8 cellular contexts compared by ENCODE assay signal in genomic region chr10:17228081-17229015, GRCh38. TPM values are rescaled to one million over a fixed set of nuclear protein-coding genes. Genes with fewer than 3 reads are reported as not detected.
DNase-seq lines count a peak whose midpoint lies in the region; ATAC-seq, FAIRE-seq and TF ChIP-seq lines count a peak whose summit lies in the region.

Gene VIM (plus strand): TSS chr10:17228241. CDS start chr10:17229423, 1,182 bp downstream.

- H3K27me3 ChIP-seq in A673 (replicated peaks; ENCODE audit: insufficient read depth, low read depth, low read length, poor library complexity) (no peaks in the 10 kb centered on the region), SJSA1 (replicated peaks) (no peaks in the 10 kb centered on the region), suprapubic skin (peaks cover 5% of the 10 kb centered on the region)

- 1% methylated on average over 63 of the region's 78 CpGs for WGBS in suprapubic skin

- DNase-seq in A673 (ENCODE audit: low spot score) (peak; percentile 97), SJSA1 (ENCODE audit: low read depth in 1 of 2, low spot score in 2 of 2) (peak; percentile 100), frontal cortex (ENCODE audit: low spot score in 2 of 2) (peak in 1 of 2 donors; percentile 63), occipital lobe (lab: John Stamatoyannopoulos, UW) (peak; percentile 51), suprapubic skin (ENCODE audit: low spot score in 2 of 2) (peak; percentile 97)
- peak; percentile 86 for DNase-seq in activated naive CD4-positive, alpha-beta T cell treated with Interleukin-2 at 50 U/mL for 16 hours

- TF ChIP-seq EP300 in suprapubic skin (IDR thresholded peaks at IDR 0.05) = no peak

- peaks cover 29% of the 10 kb centered on the region for H3K36me3 ChIP-seq in A673 (ENCODE audit: insufficient read depth, low read length, poor library complexity, severe bottlenecking)
- peaks cover 42% of the 10 kb centered on the region for H3K36me3 ChIP-seq in SJSA1
- peaks cover 6% of the 10 kb centered on the region for H3K36me3 ChIP-seq in suprapubic skin

- no TSS peak for BruUV-seq in A673 (replicated peaks; lab: Mats Ljungman, UMichigan)

- H3K4me1 ChIP-seq in A673 (ENCODE audit: insufficient read depth, low read length, poor library complexity, severe bottlenecking) = peaks cover 38% of the 10 kb centered on the region
- peaks cover 37% of the 10 kb centered on the region for H3K4me1 ChIP-seq in SJSA1 (replicated peaks)
- peaks cover 46% of the 10 kb centered on the region for H3K4me1 ChIP-seq in suprapubic skin

- no peaks in the 10 kb centered on the region for H3K9me3 ChIP-seq in A673 (ENCODE audit: low read depth, low read length, poor library complexity, severe bottlenecking)
- H3K9me3 ChIP-seq in SJSA1 (replicated peaks) = 0 out of 2 replicates have a peak, but pooled peaks cover 3% of the 10 kb centered on the region
- H3K9me3 ChIP-seq in suprapubic skin = no peaks in the 10 kb centered on the region

- TF ChIP-seq CTCF in A673 (conservative IDR thresholded peaks at IDR 0.05; ENCODE audit: low read depth, low read length) (no peak; the same call in 1 of the 2 replicates), suprapubic skin (IDR thresholded peaks at IDR 0.05) (no peak)

- intact Hi-C loops in A673 (cut with micrococcal nuclease; ENCODE audit: unreplicated experiment) = loop anchor here (2.0 to 5.0 kb wide), 3 partner anchors 28 to 276 kb away; partner anchors contain the start of gene TRDMT1

- no peak for FAIRE-seq in frontal cortex (lab: Jason Lieb, UNC)

- H3K27ac ChIP-seq in A673 (ENCODE audit: low read depth, low read length, poor library complexity, severe bottlenecking) (peak within 1 kb of the TSS; percentile 96), SJSA1 (peak within 1 kb of the TSS; percentile 99), suprapubic skin (peak within 1 kb of the TSS; percentile 99)

- POLR2A ChIA-PET in A673 (lab: Charles Lee; ENCODE audit: low non-redundant PET) = interaction anchor here (0.7 kb wide), 1 partner anchor 15 kb away, joined by 5 read pairs; no protein-coding TSS in a partner anchor

- peak in 1 of 2 donors; percentile 64 for TF ChIP-seq POLR2A in suprapubic skin (IDR thresholded peaks at IDR 0.05)

- CTCF ChIA-PET in A673 (lab: Charles Lee) = interaction anchor here (1.0 kb wide), 1 partner anchor 199 kb away, joined by 3 read pairs; no protein-coding TSS in a partner anchor

- H3K4me3 ChIP-seq in A673 (ENCODE audit: low read depth, low read length, poor library complexity, severe bottlenecking) (peak within 1 kb of the TSS; percentile 96), SJSA1 (peak within 1 kb of the TSS; percentile 89), suprapubic skin (peak within 1 kb of the TSS; percentile 68)

- ATAC-seq in GM18868 (IDR thresholded peaks at IDR 0.05; ENCODE audit: unreplicated experiment) (peak; percentile 43), HG03139 (IDR thresholded peaks at IDR 0.05; ENCODE audit: unreplicated experiment) (peak; percentile 36)

RNA-seq across cellular contexts. Expression of gene VIM, which starts in this region (rescaled TPM):
- total RNA-seq in A673 (2021) (1,489 and 1,873 TPM in 2 replicates), frontal cortex (191 TPM), occipital lobe (289 TPM), suprapubic skin (1,000 to 10,000 TPM in 2 of 4 donors, 100 to 1,000 TPM in 2; 697 to 1,198 (median 1,024) TPM)
- 7,646 and 7,733 TPM in 2 replicates for total RNA-seq in SJSA1 (2014; rRNA removed; shearing (Covaris generic))
